ENCODE assay signal across 17 cellular contexts in the genomic region with DNA sequence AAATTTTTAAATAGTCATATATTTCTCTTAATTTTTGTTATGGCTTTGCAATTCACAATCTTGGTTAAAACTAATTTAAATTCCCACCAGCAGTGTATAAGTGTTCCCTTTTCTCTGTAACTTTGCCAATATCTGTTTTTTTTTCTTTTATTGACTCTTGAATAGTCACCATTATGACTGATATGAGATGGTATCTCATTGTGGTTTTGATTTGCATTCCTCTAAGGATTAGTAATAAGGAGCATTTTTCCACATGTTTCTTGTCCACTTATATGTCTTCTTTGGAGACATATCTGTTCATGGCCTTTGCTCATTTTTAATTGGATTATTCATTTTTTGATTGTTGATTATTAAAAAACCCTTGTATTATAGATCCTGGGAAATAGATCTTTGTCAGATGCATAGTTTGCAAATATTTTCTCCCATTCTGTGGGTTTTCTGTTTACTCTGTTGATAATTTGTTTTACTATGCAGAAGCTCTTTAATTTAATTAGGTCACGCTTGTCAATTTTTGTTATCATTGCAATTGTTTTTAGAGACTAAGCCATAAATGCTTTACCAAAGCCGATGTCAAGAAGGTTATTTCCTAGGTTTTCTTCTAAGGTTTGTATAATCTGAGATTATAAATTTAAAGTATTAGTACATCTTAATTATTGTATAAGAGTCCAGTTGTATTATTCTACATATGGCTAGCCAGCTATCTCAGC.
A peak's percentile ranks its signal among the peaks of the same experiment; 100 is the strongest.
DNase-seq lines count a peak whose midpoint lies in the region; ATAC-seq, FAIRE-seq and TF ChIP-seq lines count a peak whose summit lies in the region.
"Had no signal": no experiment of that assay in that cellular context is flagged by ENCODE, and none has a peak within 500 bp of the region (broad histone marks: within the 10 kb centered on the region; RNA-seq: fewer than 3 reads in every experiment).

No MANE protein-coding gene starts in this region.

- H3K27ac Mint-ChIP-seq in effector memory CD8-positive, alpha-beta T cell, result no peak overlapping the region
- H3K27ac Mint-ChIP-seq: activated naive CD4-positive, alpha-beta T cell treated with anti-CD3 and anti-CD28 coated beads, Interleukin-2, amount 10 ng/mL, durations not matched to agents 7 days and 5 days; GM23338; neural progenitor cell had no signal

- no peak for TF ChIP-seq CTCF in fibroblast of mammary gland (conservative IDR thresholded peaks at IDR 0.05; ENCODE audit: control insufficient read depth, insufficient read depth, low read depth, low read length)

- no peaks in the 10 kb centered on the region for H3K36me3 Mint-ChIP-seq in effector memory CD8-positive, alpha-beta T cell (ENCODE audit: insufficient read depth)
- H3K36me3 Mint-ChIP-seq: activated naive CD4-positive, alpha-beta T cell treated with anti-CD3 and anti-CD28 coated beads, Interleukin-2, amount 10 ng/mL, durations not matched to agents 7 days and 5 days; neural progenitor cell had no signal

- H3K4me3 ChIP-seq in fibroblast of mammary gland (ENCODE audit: control insufficient read depth, low read depth, low read length), result no peak overlapping the region
- H3K4me3 ChIP-seq: GM23338, neural progenitor cell, Peyer's patch, tibial artery had no signal

- H3K27me3 Mint-ChIP-seq in effector memory CD8-positive, alpha-beta T cell, result no peaks in the 10 kb centered on the region
- H3K27me3 Mint-ChIP-seq: activated naive CD4-positive, alpha-beta T cell treated with anti-CD3 and anti-CD28 coated beads, Interleukin-2, amount 10 ng/mL, durations not matched to agents 7 days and 5 days had no signal

- ATAC-seq in effector memory CD8-positive, alpha-beta T cell (replicated peaks), result no peak
- ATAC-seq: GM23338 had no signal

- in situ Hi-C loops in SK-MEL-5 (cut with HindIII; ENCODE audit: low pct_unique_long_range_greater_than_20kb, low sequenced_read_pairs), result no loop called here

- FAIRE-seq in urothelium cell line (lab: Jason Lieb, UNC), result no peak
- FAIRE-seq: colon, TTC549 had no signal

- H3K9me3 Mint-ChIP-seq in effector memory CD8-positive, alpha-beta T cell, result peaks cover 8 to 11% of the 10 kb centered on the region in 2 donors
- H3K9me3 Mint-ChIP-seq: GM23338 had no signal

- H3K4me3 Mint-ChIP-seq in effector memory CD8-positive, alpha-beta T cell, result no peak overlapping the region
- H3K4me3 Mint-ChIP-seq: activated naive CD4-positive, alpha-beta T cell treated with anti-CD3 and anti-CD28 coated beads, Interleukin-2, amount 10 ng/mL, durations not matched to agents 7 days and 5 days; GM23338; neural progenitor cell had no signal

- H3K4me1 Mint-ChIP-seq in effector memory CD8-positive, alpha-beta T cell (ENCODE audit: low read depth in 2 of 2), result no peaks in the 10 kb centered on the region
- H3K4me1 Mint-ChIP-seq: activated naive CD4-positive, alpha-beta T cell treated with anti-CD3 and anti-CD28 coated beads, Interleukin-2, amount 10 ng/mL, durations not matched to agents 7 days and 5 days; neural progenitor cell had no signal

- DNase-seq in DMS53 (lab: John Stamatoyannopoulos, UW) (peak; percentile 12), DMS53 treated with DMSO at 0.1 percent for 48 hours (lab: John Stamatoyannopoulos, UW; ENCODE audit: unreplicated experiment) (no peak), SK-MEL-5 (ENCODE audit: low read depth, low spot score) (peak; percentile 58), fibroblast of mammary gland (ENCODE audit: low read depth) (peak; percentile 92), urothelium cell line (ENCODE audit: low spot score) (peak; percentile 17)
- no peak for DNase-seq in activated CD4-positive, alpha-beta T cell treated with anti-CD3 and anti-CD28 coated beads, Interleukin-2, amount 50 U/mL, for 4 hours
- no peak for DNase-seq in activated CD8-positive, alpha-beta memory T cell treated with anti-CD3 and anti-CD28 coated beads, Interleukin-2, amount 50 U/mL, for 4 hours
- DNase-seq in effector memory CD8-positive, alpha-beta T cell, result no peak
- DNase-seq: activated naive CD4-positive, alpha-beta T cell treated with anti-CD3 and anti-CD28 coated beads, Interleukin-2, amount 10 ng/mL, durations not matched to agents 7 days and 5 days; DMS153; NCI-H2227 treated with DMSO at 0.1 percent for 48 hours; Peyer's patch; tibial artery had no signal

Comparison
In these comparisons a context has a peak if more than half of its experiments do, and no peak if none do; other contexts are left out.
1. DNase-seq: peak in DMS53 (single experiment), SK-MEL-5 (single experiment), fibroblast of mammary gland (single experiment) and urothelium cell line (single experiment); none in DMS53 treated with DMSO at 0.1 percent for 48 hours (single experiment), activated CD4-positive, alpha-beta T cell treated with anti-CD3 and anti-CD28 coated beads, Interleukin-2, amount 50 U/mL, for 4 hours (0 of 2), activated CD8-positive, alpha-beta memory T cell treated with anti-CD3 and anti-CD28 coated beads, Interleukin-2, amount 50 U/mL, for 4 hours (single experiment) and effector memory CD8-positive, alpha-beta T cell (0 of 3).